ENCODE assay signal across 8 cellular contexts in genomic region chr1:152461544-152461943, GRCh38. TPM values are rescaled to one million over a fixed set of nuclear protein-coding genes. Genes with fewer than 3 reads are reported as not detected.
DNase-seq lines count a peak whose midpoint lies in the region; ATAC-seq, FAIRE-seq and TF ChIP-seq lines count a peak whose summit lies in the region.

No MANE protein-coding gene starts in this region.

- no peaks in the 10 kb centered on the region for H3K36me3 Mint-ChIP-seq in activated CD4-positive, alpha-beta T cell treated with anti-CD3 and anti-CD28 coated beads, Interleukin-2, amount 10 ng/mL, durations not matched to agents 24 days and 14 days (ENCODE audit: low read depth)

- ATAC-seq in thoracic aorta (ENCODE audit: insufficient number of reproducible peaks, low FRiP score, low read depth) = no peak

- H3K27ac Mint-ChIP-seq in activated CD4-positive, alpha-beta T cell treated with anti-CD3 and anti-CD28 coated beads, Interleukin-2, amount 10 ng/mL, durations not matched to agents 24 days and 14 days = peak overlapping the region; percentile 69

- FAIRE-seq in endometrium (lab: Jason Lieb, UNC) = peak; percentile 23

- no peaks in the 10 kb centered on the region for H3K36me3 ChIP-seq in thoracic aorta

- H3K9me3 ChIP-seq in thoracic aorta = peaks cover 6% of the 10 kb centered on the region

- peaks cover 0 to 12% of the 10 kb centered on the region in 2 donors for H3K4me1 ChIP-seq in thoracic aorta (ENCODE audit: control insufficient read depth in 1 of 2, low read depth in 2 of 2)

- H3K9me3 Mint-ChIP-seq in activated CD4-positive, alpha-beta T cell treated with anti-CD3 and anti-CD28 coated beads, Interleukin-2, amount 10 ng/mL, durations not matched to agents 24 days and 14 days = no peaks in the 10 kb centered on the region

- TF ChIP-seq CTCF in thoracic aorta (IDR thresholded peaks at IDR 0.05) = peak; percentile 52

- no peaks in the 10 kb centered on the region for H3K27me3 ChIP-seq in thoracic aorta (replicated peaks; ENCODE audit: insufficient read depth)

- DNase-seq in NK-92 treated with Interleukin-12 subunit alpha and Interleukin-12 subunit beta, amount 100 ng/mL, for 24 hours (lab: John Stamatoyannopoulos, UW) = peak; percentile 18
- no peak for DNase-seq in NK-92 (lab: John Stamatoyannopoulos, UW; ENCODE audit: unreplicated experiment)
- peak; percentile 45 for DNase-seq in NCI-H446 treated with DMSO at 0.1 percent for 48 hours (lab: John Stamatoyannopoulos, UW)
- DNase-seq in activated CD4-positive, alpha-beta T cell treated with anti-CD3 and anti-CD28 coated beads, Interleukin-2, amount 10 ng/mL, durations not matched to agents 24 days and 14 days = peak; percentile 88
- DNase-seq in myocyte (ENCODE audit: low read depth) = peak; percentile 75
- no peak for DNase-seq in thoracic aorta (ENCODE audit: low spot score)
- DNase-seq in effector CD8-positive, alpha-beta T cell (lab: John Stamatoyannopoulos, UW) = no peak

- H3K27me3 Mint-ChIP-seq in activated CD4-positive, alpha-beta T cell treated with anti-CD3 and anti-CD28 coated beads, Interleukin-2, amount 10 ng/mL, durations not matched to agents 24 days and 14 days = peaks cover 24% of the 10 kb centered on the region

- H3K4me3 ChIP-seq in thoracic aorta = no peak overlapping the region

- peak overlapping the region; percentile 64 for H3K4me3 Mint-ChIP-seq in activated CD4-positive, alpha-beta T cell treated with anti-CD3 and anti-CD28 coated beads, Interleukin-2, amount 10 ng/mL, durations not matched to agents 24 days and 14 days

- peaks cover 23% of the 10 kb centered on the region for H3K4me1 Mint-ChIP-seq in activated CD4-positive, alpha-beta T cell treated with anti-CD3 and anti-CD28 coated beads, Interleukin-2, amount 10 ng/mL, durations not matched to agents 24 days and 14 days

- intact Hi-C loops in activated CD4-positive, alpha-beta T cell treated with anti-CD3 and anti-CD28 coated beads, Interleukin-2, amount 10 ng/mL, durations not matched to agents 24 days and 14 days (cut with micrococcal nuclease) = loop anchor here (2.0 kb wide), 1 partner anchor 413 kb away; no protein-coding TSS in a partner anchor

- H3K27ac ChIP-seq in thoracic aorta = no peak overlapping the region

RNA-seq across cellular contexts. Expression of gene CRNN, which starts 47.5 kb away (rescaled TPM):
- total RNA-seq in activated CD4-positive, alpha-beta T cell treated with anti-CD3 and anti-CD28 coated beads, Interleukin-2, amount 10 ng/mL, durations not matched to agents 24 days and 14 days = not detected in 2 replicates
- total RNA-seq in myocyte = not detected in 2 replicates
- polyA plus RNA-seq in myocyte (2012) = not detected
- not detected for total RNA-seq in thoracic aorta

RNA-seq across cellular contexts. Expression of gene LCE5A, which starts 49.1 kb away (rescaled TPM):
- not detected in 2 replicates for total RNA-seq in activated CD4-positive, alpha-beta T cell treated with anti-CD3 and anti-CD28 coated beads, Interleukin-2, amount 10 ng/mL, durations not matched to agents 24 days and 14 days
- not detected in 2 replicates for total RNA-seq in myocyte
- not detected for polyA plus RNA-seq in myocyte (2012)
- not detected for total RNA-seq in thoracic aorta

RNA-seq across cellular contexts. Expression of gene CRCT1, which starts 52.7 kb away (rescaled TPM):
- total RNA-seq in activated CD4-positive, alpha-beta T cell treated with anti-CD3 and anti-CD28 coated beads, Interleukin-2, amount 10 ng/mL, durations not matched to agents 24 days and 14 days = not detected in 2 replicates
- not detected in 2 replicates for total RNA-seq in myocyte
- polyA plus RNA-seq in myocyte (2012) = not detected
- not detected for total RNA-seq in thoracic aorta

Comparison
In these comparisons a context has a peak if more than half of its experiments do, and no peak if none do; other contexts are left out.
1. DNase-seq: peak in NK-92 treated with Interleukin-12 subunit alpha and Interleukin-12 subunit beta, amount 100 ng/mL, for 24 hours (single experiment), NCI-H446 treated with DMSO at 0.1 percent for 48 hours (single experiment), activated CD4-positive, alpha-beta T cell treated with anti-CD3 and anti-CD28 coated beads, Interleukin-2, amount 10 ng/mL, durations not matched to agents 24 days and 14 days (single experiment) and myocyte (single experiment); none in NK-92 (single experiment), thoracic aorta (single experiment) and effector CD8-positive, alpha-beta T cell (single experiment).